1 cellular context compared by ENCODE assay signal in the genomic region with DNA sequence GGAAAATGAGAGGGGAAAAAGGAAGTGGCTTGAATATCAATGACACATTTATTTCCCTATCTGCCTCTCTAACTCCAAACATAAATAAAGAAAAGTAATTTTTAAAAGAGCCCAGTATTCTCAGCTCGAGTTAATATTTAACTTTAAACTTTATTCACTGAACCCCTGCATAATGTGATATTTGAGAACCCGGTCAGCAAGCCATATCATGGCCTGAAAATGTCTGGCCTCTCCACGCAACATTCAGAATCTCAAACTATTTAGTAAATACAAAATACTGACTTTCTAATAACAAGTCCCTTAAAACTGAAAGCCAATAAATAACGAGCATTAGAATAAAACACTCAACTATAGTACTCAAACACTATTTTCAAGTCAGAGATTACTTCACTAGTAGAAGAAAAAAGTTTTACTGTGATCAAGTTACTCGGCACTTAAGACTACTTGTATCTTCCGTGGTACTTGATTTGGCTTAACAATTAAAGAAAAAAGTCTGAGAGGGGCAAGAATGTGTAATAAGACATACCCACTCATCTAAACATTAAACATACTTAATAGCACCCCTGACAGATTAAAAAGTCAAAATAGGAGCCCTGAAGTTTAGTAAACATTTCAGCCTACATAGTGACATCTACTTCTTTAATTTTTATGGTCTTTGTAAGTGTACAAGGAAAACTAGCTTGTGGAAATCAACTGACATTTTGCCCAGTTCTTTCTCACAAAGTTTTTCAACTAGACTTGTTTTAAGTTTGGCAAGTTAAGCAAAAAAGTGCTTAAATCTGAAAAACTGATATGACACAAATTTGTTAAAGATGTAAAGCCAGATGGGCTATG.
TF ChIP-seq lines count a peak whose summit lies in the region.

No MANE protein-coding gene starts in this region.

TF ChIP-seq in SK-N-SH, 30 proteins besides CTCF, POLR2A, EP300 and RAD21 (continued from another document):
- TF ChIP-seq FOXM1 (IDR thresholded peaks at IDR 0.05; ENCODE audit: low read depth), result no peak
- no peak for TF ChIP-seq FOXJ3 (CRISPR knock-in tag; IDR thresholded peaks at IDR 0.05)
TF ChIP-seq in SK-N-SH: peak in this region for 0.
